In genomic region chr2:175553944-175554343, GRCh38 we compare ENCODE assay signal across 18 cellular contexts.
"Had no signal": no experiment of that assay in that cellular context is flagged by ENCODE, and none has a peak within 500 bp of the region (broad histone marks: within the 10 kb centered on the region; RNA-seq: fewer than 3 reads in every experiment).

No MANE protein-coding gene starts in this region.

- H3K9ac ChIP-seq: KMS-11, SK-N-SH had no signal

- H3K27ac ChIP-seq: HL-60, KMS-11, RWPE1 had no signal

- H3K4me2 ChIP-seq: KMS-11, SK-N-SH had no signal

- DNase-seq: Kasumi-1, MM.1S, NCI-H1092 treated with DMSO at 0.1 percent for 48 hours, NCI-H1436, NCI-H187, NCI-H2107, NCI-H2227 treated with DMSO at 0.1 percent for 48 hours, NCI-H524, NCI-H526 treated with DMSO at 0.1 percent for 48 hours, NCI-H774, PC-3, SHP77, SK-N-SH had no signal

- H3K9me3 ChIP-seq: SK-N-SH had no signal

- ATAC-seq: Panc1, PC-3 had no signal

- FAIRE-seq: HTR-8/SVneo had no signal
